Comparison of ENCODE assay signal across 8 cellular contexts in the genomic region with DNA sequence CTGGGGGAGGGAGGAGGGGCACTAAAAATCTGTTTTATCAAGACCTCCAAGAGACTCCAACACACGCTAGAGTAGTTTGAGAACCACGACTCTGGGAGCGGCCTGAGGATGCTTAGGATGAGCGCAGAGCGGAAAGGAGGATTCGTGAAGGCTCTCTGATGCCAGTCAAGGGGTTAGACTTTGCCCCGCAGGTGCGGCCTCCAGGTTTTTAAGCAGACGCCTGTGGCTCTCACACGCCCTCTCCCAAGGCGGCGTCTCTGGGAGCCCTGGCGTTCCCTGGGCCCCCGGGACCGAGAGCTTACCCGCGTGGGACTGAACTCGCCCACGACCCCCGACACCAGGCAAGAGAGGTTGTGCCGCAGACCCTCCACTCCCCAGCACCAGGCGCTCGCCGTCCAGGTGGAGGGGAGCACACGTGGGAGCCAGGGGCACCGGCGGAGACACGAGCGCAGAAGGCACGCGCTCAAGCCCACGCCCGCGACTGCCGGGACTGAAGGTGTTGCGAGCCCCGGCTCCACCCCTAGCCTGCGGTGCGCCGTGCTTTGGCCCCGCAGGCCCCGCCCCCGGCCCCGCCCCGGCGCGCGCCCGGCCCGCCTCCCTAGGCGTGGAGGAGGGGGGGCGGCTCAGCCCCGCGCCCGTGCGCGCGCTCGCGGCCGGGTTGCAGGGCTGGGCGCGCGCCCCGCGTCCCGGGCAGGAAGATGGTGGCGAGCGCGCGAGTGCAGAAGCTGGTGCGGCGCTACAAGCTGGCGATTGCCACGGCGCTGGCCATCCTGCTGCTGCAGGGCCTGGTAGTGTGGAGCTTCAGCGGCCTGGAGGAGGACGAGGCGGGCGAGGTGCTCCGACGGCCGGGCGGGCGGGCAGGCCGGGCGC. TPM values are rescaled to one million over a fixed set of nuclear protein-coding genes. Genes with fewer than 3 reads are reported as not detected.
DNase-seq lines count a peak whose midpoint lies in the region; FAIRE-seq and TF ChIP-seq lines count a peak whose summit lies in the region.

A gene (plus strand): TSS at position 684 of the 870 bp plus-strand sequence. CDS start 15 bp downstream, at position 699.

- DNase-seq in EH (ENCODE audit: low read depth), result peak; percentile 82
- peak; percentile 52 for DNase-seq in GOT3 (lab: John Stamatoyannopoulos, UW)
- peak; percentile 92 for DNase-seq in MG63
- DNase-seq in SJSA1 (ENCODE audit: low read depth in 1 of 2, low spot score in 2 of 2), result peak; percentile 81 to 90
- DNase-seq in activated gamma-delta T cell treated with anti-CD3 and anti-CD28 coated beads, Interleukin-2, amount 50 U/mL, for 16 hours (ENCODE audit: low read depth), result peak; percentile 86
- peak; percentile 95 to 98 for DNase-seq in frontal cortex (ENCODE audit: low spot score in 2 of 2)

- H3K9me3 ChIP-seq in MG63 (peaks cover 9% of the 10 kb centered on the region), SJSA1 (replicated peaks) (no peaks in the 10 kb centered on the region), neutrophil (no peaks in the 10 kb centered on the region)

- H3K36me3 ChIP-seq in MG63 (peaks cover 6% of the 10 kb centered on the region), SJSA1 (peaks cover 6% of the 10 kb centered on the region), neutrophil (no peaks in the 10 kb centered on the region)

- H3K27me3 ChIP-seq in MG63, result no peaks in the 10 kb centered on the region
- H3K27me3 ChIP-seq in SJSA1 (replicated peaks), result peaks cover 3% of the 10 kb centered on the region; the same call in 1 of the 2 replicates
- H3K27me3 ChIP-seq in neutrophil, result peaks cover 13% of the 10 kb centered on the region

- H3K27ac ChIP-seq in SJSA1 (0 out of 2 replicates have a peak within 1 kb of the TSS, but pooled peaks have one; percentile 22), neutrophil (peak within 1 kb of the TSS; percentile 53)

- peaks cover 25% of the 10 kb centered on the region for H3K4me1 ChIP-seq in SJSA1 (replicated peaks)
- peaks cover 13% of the 10 kb centered on the region in 2 experiments for H3K4me1 ChIP-seq in neutrophil (ENCODE audit: control insufficient read depth in 1 of 2, insufficient read depth in 1 of 2, low read depth in 1 of 2, low read length in 1 of 2)

- TF ChIP-seq CTCF in neutrophil (IDR thresholded peaks at IDR 0.05) (peak; percentile 17), subcutaneous adipose tissue (IDR thresholded peaks at IDR 0.05; ENCODE audit: low read depth) (no peak)

- no peak for FAIRE-seq in frontal cortex (lab: Jason Lieb, UNC)

- H3K4me3 ChIP-seq in MG63 (peak within 1 kb of the TSS; percentile 98), SJSA1 (peak within 1 kb of the TSS; percentile 91), neutrophil (ENCODE audit: low read depth in 1 of 2, low read length in 1 of 2) (peak within 1 kb of the TSS; percentile 66 to 75)

RNA-seq across cellular contexts. Expression of the gene that starts here (rescaled TPM):
- 26.5 and 27.2 TPM in 2 replicates for total RNA-seq in MG63 (2014; rRNA removed; shearing (Covaris generic); ENCODE audit: low replicate concordance)
- 27.7 and 41.8 TPM in 2 replicates for total RNA-seq in SJSA1 (2014; rRNA removed; shearing (Covaris generic))
- total RNA-seq in frontal cortex (9.0 TPM), subcutaneous adipose tissue (10 to 100 TPM in 3 of 4 donors, 1 to 10 TPM in 1; 7.2 to 28.8 (median 12.5) TPM)

Comparison
In these comparisons a context has a peak if more than half of its experiments do, and no peak if none do; other contexts are left out.
1. Peak in every context shown above with its lines: DNase-seq, H3K4me3 ChIP-seq and H3K27ac ChIP-seq.